23 cellular contexts compared by ENCODE assay signal in the genomic region with DNA sequence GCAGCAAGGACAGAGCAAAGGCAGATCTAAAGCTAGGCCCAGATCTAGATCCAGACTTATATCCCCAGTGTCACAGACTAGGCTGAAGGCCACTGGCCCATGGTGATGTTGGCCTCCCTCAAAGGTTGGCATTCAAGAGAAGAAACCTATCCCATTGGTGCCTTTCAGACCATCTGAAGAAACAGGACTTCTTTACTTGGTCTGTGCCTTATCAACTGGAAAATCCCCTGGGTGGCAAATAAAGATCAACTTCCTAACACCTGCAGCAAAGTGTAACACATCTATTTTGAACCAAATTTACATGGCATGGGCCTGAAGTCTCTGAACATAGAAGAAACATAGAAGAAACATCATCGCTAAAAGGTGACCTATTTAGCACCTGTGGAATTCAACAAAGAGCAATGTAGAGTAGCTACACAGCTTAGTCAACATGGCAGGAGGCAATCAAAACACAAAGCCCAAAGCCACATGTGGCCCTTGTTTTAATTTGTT. TPM values are rescaled to one million over a fixed set of nuclear protein-coding genes. Genes with fewer than 3 reads are reported as not detected.
DNase-seq lines count a peak whose midpoint lies in the region; ATAC-seq, FAIRE-seq and TF ChIP-seq lines count a peak whose summit lies in the region.
"Had no signal": no experiment of that assay in that cellular context is flagged by ENCODE, and none has a peak within 500 bp of the region (broad histone marks: within the 10 kb centered on the region; RNA-seq: fewer than 3 reads in every experiment).

No MANE protein-coding gene starts in this region.

- peaks cover 32% of the 10 kb centered on the region for H3K4me1 ChIP-seq in vagina
- peaks cover 0 to 31% (median 9%) of the 10 kb centered on the region in 4 donors for H3K4me1 ChIP-seq in tibial nerve

- H3K9me3 ChIP-seq in vagina, result no peaks in the 10 kb centered on the region
- H3K9me3 ChIP-seq in tibial nerve, result no peaks in the 10 kb centered on the region
- H3K9me3 ChIP-seq: MG63, thoracic aorta had no signal

- 83 to 100% methylated on average over 1 of the region's 1 CpG for WGBS in tibial nerve, 2 donors

- intact Hi-C loops in vagina (cut with DNase I), result no loop called here

- ATAC-seq in GM19043 (IDR thresholded peaks at IDR 0.05; ENCODE audit: low read depth, unreplicated experiment), result peak; percentile 29
- ATAC-seq in HG03175 (IDR thresholded peaks at IDR 0.05; ENCODE audit: unreplicated experiment), result peak; percentile 38
- ATAC-seq in SK-N-SH treated with all-trans-retinoic acid at 6 μM for 48 hours, result no peak
- ATAC-seq: activated T-helper 17 cell treated with anti-CD3 and anti-CD28 coated beads, Interleukin-2, amount 50 U/mL, for 72 hours had no signal

- no peaks in the 10 kb centered on the region for H3K27me3 ChIP-seq in bronchial epithelial cell (ENCODE audit: control insufficient read depth, insufficient read depth, low read length)
- no peaks in the 10 kb centered on the region for H3K27me3 ChIP-seq in vagina
- H3K27me3 ChIP-seq in tibial nerve, result no peaks in the 10 kb centered on the region
- H3K27me3 ChIP-seq: MG63, SJSA1 had no signal

- FAIRE-seq in bronchial epithelial cell (lab: Jason Lieb, UNC), result peak; percentile 43
- FAIRE-seq: kidney, small intestine had no signal

- TF ChIP-seq EP300 in tibial nerve (IDR thresholded peaks at IDR 0.05), result no peak

- TF ChIP-seq POLR2A in vagina (IDR thresholded peaks at IDR 0.05) (no peak), tibial nerve (IDR thresholded peaks at IDR 0.05) (no peak)

- H3K4me3 ChIP-seq in bronchial epithelial cell (ENCODE audit: low read depth, low read length) (no peak overlapping the region), vagina (no peak overlapping the region), tibial nerve (no peak overlapping the region)
- H3K4me3 ChIP-seq: MG63, SJSA1, thoracic aorta had no signal

- H3K27ac ChIP-seq in vagina (peak overlapping the region; percentile 75), tibial nerve (no peak overlapping the region)

- TF ChIP-seq CTCF in bronchial epithelial cell (IDR thresholded peaks at IDR 0.05; ENCODE audit: insufficient read depth, low read length, severe bottlenecking) (no peak), vagina (IDR thresholded peaks at IDR 0.05) (no peak), tibial nerve (IDR thresholded peaks at IDR 0.05) (no peak)

- DNase-seq in bronchial epithelial cell (ENCODE audit: low read depth) (no peak), vagina (ENCODE audit: extremely low spot score in 2 of 2) (no peak), tibial nerve (ENCODE audit: low spot score in 2 of 2) (no peak), 8988T (no peak), HK-2 (ENCODE audit: unreplicated experiment) (no peak)
- DNase-seq: activated CD4-positive, alpha-beta T cell treated with anti-CD3 and anti-CD28 coated beads for 48 hours; activated naive CD8-positive, alpha-beta T cell treated with anti-CD3 and anti-CD28 coated beads for 36 hours; effector CD4-positive, alpha-beta T cell; foreskin melanocyte; kidney; MG63; NCI-H1417 treated with DMSO at 0.1 percent for 48 hours; NCI-H510A treated with DMSO at 0.1 percent for 48 hours; small intestine; stimulated activated CD4-positive, alpha-beta T cell treated with anti-CD3 and anti-CD28 coated beads, Interleukin-2, amount 100 ng/mL, for 24 hours; stimulated activated naive CD4-positive, alpha-beta T cell; T-helper 2 cell had no signal

- no peaks in the 10 kb centered on the region for H3K36me3 ChIP-seq in bronchial epithelial cell (ENCODE audit: control insufficient read depth, insufficient read depth, low read length)
- no peaks in the 10 kb centered on the region for H3K36me3 ChIP-seq in vagina
- peaks cover 0 to 17% (median 0%) of the 10 kb centered on the region in 3 donors for H3K36me3 ChIP-seq in tibial nerve
- H3K36me3 ChIP-seq: thoracic aorta had no signal

TF ChIP-seq in SK-N-SH treated with all-trans-retinoic acid at 6 μM for 48 hours, 23 proteins besides CTCF, POLR2A, EP300 and RAD21:
- TF ChIP-seq ZNF565 (CRISPR knock-in tag; conservative IDR thresholded peaks at IDR 0.05; ENCODE audit: low read depth) (no peak), OSR1 (CRISPR knock-in tag; IDR thresholded peaks at IDR 0.05) (no peak), CSDC2 (CRISPR knock-in tag; IDR thresholded peaks at IDR 0.05) (no peak), BACH2 (CRISPR knock-in tag; IDR thresholded peaks at IDR 0.05; ENCODE audit: borderline replicate concordance) (no peak), TOX (CRISPR knock-in tag; IDR thresholded peaks at IDR 0.05; ENCODE audit: borderline replicate concordance) (no peak), ESRRG (CRISPR knock-in tag; IDR thresholded peaks at IDR 0.05) (no peak), ISL1 (CRISPR knock-in tag; IDR thresholded peaks at IDR 0.05) (no peak), RARB (CRISPR knock-in tag; IDR thresholded peaks at IDR 0.05) (no peak), TCF4 (CRISPR knock-in tag; IDR thresholded peaks at IDR 0.05; ENCODE audit: borderline replicate concordance) (no peak), ZC3H10 (CRISPR knock-in tag; IDR thresholded peaks at IDR 0.05) (no peak), ZNF8 (CRISPR knock-in tag; IDR thresholded peaks at IDR 0.05) (no peak)
- TF ChIP-seq, protein P1, sequence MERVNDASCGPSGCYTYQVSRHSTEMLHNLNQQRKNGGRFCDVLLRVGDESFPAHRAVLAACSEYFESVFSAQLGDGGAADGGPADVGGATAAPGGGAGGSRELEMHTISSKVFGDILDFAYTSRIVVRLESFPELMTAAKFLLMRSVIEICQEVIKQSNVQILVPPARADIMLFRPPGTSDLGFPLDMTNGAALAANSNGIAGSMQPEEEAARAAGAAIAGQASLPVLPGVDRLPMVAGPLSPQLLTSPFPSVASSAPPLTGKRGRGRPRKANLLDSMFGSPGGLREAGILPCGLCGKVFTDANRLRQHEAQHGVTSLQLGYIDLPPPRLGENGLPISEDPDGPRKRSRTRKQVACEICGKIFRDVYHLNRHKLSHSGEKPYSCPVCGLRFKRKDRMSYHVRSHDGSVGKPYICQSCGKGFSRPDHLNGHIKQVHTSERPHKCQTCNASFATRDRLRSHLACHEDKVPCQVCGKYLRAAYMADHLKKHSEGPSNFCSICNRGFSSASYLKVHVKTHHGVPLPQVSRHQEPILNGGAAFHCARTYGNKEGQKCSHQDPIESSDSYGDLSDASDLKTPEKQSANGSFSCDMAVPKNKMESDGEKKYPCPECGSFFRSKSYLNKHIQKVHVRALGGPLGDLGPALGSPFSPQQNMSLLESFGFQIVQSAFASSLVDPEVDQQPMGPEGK (CRISPR knock-in tag; IDR thresholded peaks at IDR 0.05; ENCODE audit: borderline replicate concordance), result no peak
TF ChIP-seq in SK-N-SH treated with all-trans-retinoic acid at 6 μM for 48 hours: peak in this region for 0.

RNA-seq across cellular contexts. Expression of a gene that starts 35.8 kb away (rescaled TPM):
- total RNA-seq in bronchial epithelial cell, result 8.2 and 11.0 TPM in 2 replicates
- 11.5 TPM for total RNA-seq in vagina
- total RNA-seq in tibial nerve, result 10 to 100 TPM in 2 of 4 donors, 1 to 10 TPM in 2; 6.9 to 11.5 (median 9.2) TPM

RNA-seq across cellular contexts. Expression of a gene that starts 35.9 kb away (rescaled TPM):
- total RNA-seq in bronchial epithelial cell (0.26 and 0.51 TPM in 2 replicates), vagina (3.9 TPM), tibial nerve (1 to 10 TPM in 3 of 4 donors, under 1 TPM in 1; 0.63 to 3.7 (median 1.4) TPM)
